Comparison of ENCODE assay signal across 8 cellular contexts in the genomic region with DNA sequence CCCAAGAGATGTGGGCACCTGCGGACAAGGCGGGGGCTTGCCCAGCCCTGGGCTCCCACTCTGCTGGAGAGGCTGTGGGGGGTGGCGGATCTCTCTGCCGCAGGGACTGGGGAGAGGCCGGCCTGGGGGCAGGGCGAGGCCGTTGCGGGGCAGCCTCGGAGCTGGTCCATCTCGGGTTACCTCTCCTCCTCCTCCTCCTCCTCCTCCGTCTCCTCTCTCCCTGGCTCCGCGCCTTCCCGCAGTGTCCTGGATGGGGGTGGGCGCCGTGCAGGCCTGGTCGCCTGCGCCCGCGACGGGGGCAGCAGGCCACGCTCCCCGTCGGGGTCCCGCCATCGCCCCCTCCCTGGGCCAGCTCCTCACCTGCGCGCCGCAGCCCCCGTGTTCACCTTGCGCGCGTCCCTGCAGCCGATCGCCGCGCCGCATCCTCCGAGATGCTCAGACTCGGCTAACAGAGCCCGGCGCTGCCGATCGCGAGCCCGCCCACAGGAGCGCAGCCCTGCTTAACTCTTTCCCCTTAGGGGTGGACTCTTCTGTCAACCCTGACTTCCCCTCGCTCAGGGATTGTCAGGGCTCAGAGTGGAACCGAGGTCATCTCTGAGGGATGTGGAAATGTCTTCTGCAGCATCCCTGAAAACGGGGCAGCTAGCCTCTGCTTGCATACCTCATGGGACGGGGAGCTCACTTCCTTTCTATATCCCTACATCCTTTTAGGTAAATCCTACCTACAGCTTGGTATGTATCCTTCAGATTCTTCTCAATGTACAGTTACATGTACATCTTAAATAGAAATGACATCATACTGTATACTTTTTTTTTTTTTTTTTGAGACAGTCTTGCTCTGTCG. TPM values are rescaled to one million over a fixed set of nuclear protein-coding genes. Genes with fewer than 3 reads are reported as not detected.
DNase-seq lines count a peak whose midpoint lies in the region; ATAC-seq and TF ChIP-seq lines count a peak whose summit lies in the region.

A gene (minus strand): TSS at position 447 of the 844 bp plus-strand sequence. CDS start 2,293 bp downstream, outside the sequence.

- TF ChIP-seq CTCF in epithelial cell of esophagus (IDR thresholded peaks at IDR 0.05; ENCODE audit: insufficient read depth, low read depth, low read length, missing control alignments), result no peak
- TF ChIP-seq CTCF in type B pancreatic cell (conservative IDR thresholded peaks at IDR 0.05), result no peak

- peak within 1 kb of the TSS; percentile 42 for H3K4me3 ChIP-seq in epithelial cell of esophagus (ENCODE audit: low read length)

- DNase-seq in NCI-H2171 treated with DMSO at 0.1 percent for 48 hours (lab: John Stamatoyannopoulos, UW) (peak; percentile 41), NCI-H2171 (lab: John Stamatoyannopoulos, UW) (no peak), HEK293T (ENCODE audit: extremely low spot score) (peak; percentile 67), NCI-H146 (lab: John Stamatoyannopoulos, UW) (peak; percentile 42), epithelial cell of esophagus (ENCODE audit: low read depth) (peak; percentile 48), type B pancreatic cell (ENCODE audit: extremely low spot score, unreplicated experiment) (no peak)
- DNase-seq in activated CD8-positive, alpha-beta memory T cell treated with anti-CD3 and anti-CD28 coated beads, Interleukin-2, amount 50 U/mL, for 48 hours, result peak; percentile 84
- no peak for DNase-seq in natural killer cell treated with Interleukin-12 subunit alpha and Interleukin-12 subunit beta and Interleukin-15 and Interleukin-18, amount 100 ng/mL, for 72 hours (ENCODE audit: low spot score)

- H3K4me3 Mint-ChIP-seq in natural killer cell treated with Interleukin-12 subunit alpha and Interleukin-12 subunit beta and Interleukin-15 and Interleukin-18, amount 100 ng/mL, for 72 hours, result peak within 1 kb of the TSS; percentile 83
- H3K4me3 Mint-ChIP-seq in type B pancreatic cell, result peak within 1 kb of the TSS; percentile 87

- H3K27me3 Mint-ChIP-seq in natural killer cell treated with Interleukin-12 subunit alpha and Interleukin-12 subunit beta and Interleukin-15 and Interleukin-18, amount 100 ng/mL, for 72 hours, result no peaks in the 10 kb centered on the region
- no peaks in the 10 kb centered on the region for H3K27me3 Mint-ChIP-seq in type B pancreatic cell

- H3K4me1 Mint-ChIP-seq in natural killer cell treated with Interleukin-12 subunit alpha and Interleukin-12 subunit beta and Interleukin-15 and Interleukin-18, amount 100 ng/mL, for 72 hours (ENCODE audit: low read depth in 2 of 2), result peaks cover 15 to 21% of the 10 kb centered on the region in 2 donors
- peaks cover 23% of the 10 kb centered on the region for H3K4me1 Mint-ChIP-seq in type B pancreatic cell (ENCODE audit: unreplicated experiment)

- peak; percentile 79 to 89 for ATAC-seq in natural killer cell treated with Interleukin-12 subunit alpha and Interleukin-12 subunit beta and Interleukin-15 and Interleukin-18, amount 100 ng/mL, for 72 hours

- no peaks in the 10 kb centered on the region for H3K36me3 Mint-ChIP-seq in natural killer cell treated with Interleukin-12 subunit alpha and Interleukin-12 subunit beta and Interleukin-15 and Interleukin-18, amount 100 ng/mL, for 72 hours
- no peaks in the 10 kb centered on the region for H3K36me3 Mint-ChIP-seq in type B pancreatic cell

- peak within 1 kb of the TSS; percentile 62 to 74 for H3K27ac Mint-ChIP-seq in natural killer cell treated with Interleukin-12 subunit alpha and Interleukin-12 subunit beta and Interleukin-15 and Interleukin-18, amount 100 ng/mL, for 72 hours
- peak within 1 kb of the TSS; percentile 92 for H3K27ac Mint-ChIP-seq in type B pancreatic cell

- POLR2A ChIA-PET in HEK293T (lab: Yijun Ruan, JAX), result interaction anchor here (0.8 to 1.0 kb wide), 2 partner anchors 10 to 19 kb away, joined by 3 read pairs; a partner anchor contains a TSS

- CTCF ChIA-PET in HEK293T (lab: Yijun Ruan, JAX), result no interaction called here

- no peaks in the 10 kb centered on the region for H3K9me3 Mint-ChIP-seq in natural killer cell treated with Interleukin-12 subunit alpha and Interleukin-12 subunit beta and Interleukin-15 and Interleukin-18, amount 100 ng/mL, for 72 hours
- no peaks in the 10 kb centered on the region for H3K9me3 Mint-ChIP-seq in type B pancreatic cell

TF ChIP-seq in HEK293T, 16 proteins besides CTCF, POLR2A, EP300 and RAD21:
- peak; percentile 54 for TF ChIP-seq ZNF384 (IDR thresholded peaks at IDR 0.05)
- no peak for TF ChIP-seq L3MBTL2 (conservative IDR thresholded peaks at IDR 0.05)
- TF ChIP-seq CTBP1 (IDR thresholded peaks at IDR 0.05; ENCODE audit: borderline replicate concordance), result peak; percentile 4; the same call in 1 of the 2 replicates
- no peak for TF ChIP-seq BHLHE40 (IDR thresholded peaks at IDR 0.05; ENCODE audit: borderline replicate concordance)
- no peak for TF ChIP-seq TARDBP (IDR thresholded peaks at IDR 0.05)
- TF ChIP-seq SP1 (IDR thresholded peaks at IDR 0.05), result no peak

RNA-seq across cellular contexts. Expression of the gene that starts here (rescaled TPM):
- total RNA-seq in natural killer cell treated with Interleukin-12 subunit alpha and Interleukin-12 subunit beta and Interleukin-15 and Interleukin-18, amount 100 ng/mL, for 72 hours, result 10 to 100 TPM; 13.4 to 13.7 TPM
- total RNA-seq in type B pancreatic cell (ENCODE audit: low replicate concordance), result 8.2 and 11.3 TPM in 2 replicates

Comparison
In these comparisons a context has a peak if more than half of its experiments do, and no peak if none do; other contexts are left out.
1. DNase-seq: peak in NCI-H2171 treated with DMSO at 0.1 percent for 48 hours (single experiment), HEK293T (single experiment), NCI-H146 (single experiment), activated CD8-positive, alpha-beta memory T cell treated with anti-CD3 and anti-CD28 coated beads, Interleukin-2, amount 50 U/mL, for 48 hours (single experiment) and epithelial cell of esophagus (single experiment); none in NCI-H2171 (single experiment), natural killer cell treated with Interleukin-12 subunit alpha and Interleukin-12 subunit beta and Interleukin-15 and Interleukin-18, amount 100 ng/mL, for 72 hours (single experiment) and type B pancreatic cell (single experiment).